8 cellular contexts compared by ENCODE assay signal in genomic region chr15:74540761-74541493, GRCh38. TPM values are rescaled to one million over a fixed set of nuclear protein-coding genes. Genes with fewer than 3 reads are reported as not detected.
DNase-seq lines count a peak whose midpoint lies in the region; ATAC-seq and TF ChIP-seq lines count a peak whose summit lies in the region.

Gene ARID3B (plus strand): TSS chr15:74541220. CDS start chr15:74543937, 2,717 bp downstream.

- H3K4me3 ChIP-seq in LNCaP clone FGC (ENCODE audit: low read depth, low read length) = peak within 1 kb of the TSS; percentile 98

- H3K4me3 Mint-ChIP-seq in naive B cell = peak within 1 kb of the TSS; percentile 95 to 99 (median 98)

- no peaks in the 10 kb centered on the region for H3K36me3 Mint-ChIP-seq in naive B cell

- no peaks in the 10 kb centered on the region for H3K27me3 Mint-ChIP-seq in naive B cell

- H3K9me3 Mint-ChIP-seq in naive B cell = no peaks in the 10 kb centered on the region

- H3K27ac Mint-ChIP-seq in naive B cell = peak within 1 kb of the TSS; percentile 93 to 100 (median 98)

- DNase-seq in Daoy (ENCODE audit: low read depth) (peak; percentile 99), GOT3 (lab: John Stamatoyannopoulos, UW) (peak; percentile 82), LNCaP clone FGC (ENCODE audit: low read depth) (peak; percentile 91), RPMI7951 (ENCODE audit: low read depth) (peak; percentile 98), activated T-helper 1 cell treated with Interleukin-2 at 50 U/mL for 16 hours (ENCODE audit: low read depth) (peak; percentile 93), fibroblast of gingiva (ENCODE audit: low read depth) (peak; percentile 97), naive B cell (peak; percentile 90)
- peak; percentile 94 to 96 for DNase-seq in stimulated activated CD8-positive, alpha-beta memory T cell treated with anti-CD3 and anti-CD28 coated beads, Interleukin-7, amount 100 ng/mL, for 48 hours (ENCODE audit: extremely low read depth in 1 of 2, low read depth in 1 of 2)

- TF ChIP-seq CTCF in LNCaP clone FGC (IDR thresholded peaks at IDR 0.05; ENCODE audit: control insufficient read depth, extremely low read depth, insufficient read depth) = no peak

- H3K4me1 Mint-ChIP-seq in naive B cell = peaks cover 45 to 49% (median 48%) of the 10 kb centered on the region in 3 donors

- peak; percentile 92 for ATAC-seq in naive B cell (ENCODE audit: low read depth in 2 of 2)

RNA-seq across cellular contexts. Expression of gene ARID3B, which starts in this region (rescaled TPM):
- total RNA-seq in Daoy (2014; rRNA removed; shearing (Covaris generic)) = 9.3 and 10.6 TPM in 2 replicates
- total RNA-seq in RPMI7951 (2014; rRNA removed; shearing (Covaris generic)) = 0.72 and 1.2 TPM in 2 replicates
- 10 to 100 TPM in 1 of 6 donors, 1 to 10 TPM in 5; 3.0 to 13.6 (median 5.4) TPM for polyA plus RNA-seq in naive B cell (ENCODE audit: low read depth in 6 of 6)

Comparison
In these comparisons a context has a peak if more than half of its experiments do, and no peak if none do; other contexts are left out.
1. Peak in every context shown above with its lines: DNase-seq, ATAC-seq and H3K4me3 ChIP-seq.